ENCODE assay signal across 8 cellular contexts in genomic region chr5:175951339-175951969, GRCh38. TPM values are rescaled to one million over a fixed set of nuclear protein-coding genes. Genes with fewer than 3 reads are reported as not detected.
A peak's percentile ranks its signal among the peaks of the same experiment; 100 is the strongest.
DNase-seq lines count a peak whose midpoint lies in the region; ATAC-seq and TF ChIP-seq lines count a peak whose summit lies in the region.
"Not testable (repeated sequence)": the region's sequence is repeated elsewhere in the genome, so short reads cannot be mapped to it uniquely, and the experiment has no call there.

No MANE protein-coding gene starts in this region.

- H4K20me1 ChIP-seq in IMR-90 (ENCODE audit: insufficient read depth, low read length), result not testable (repeated sequence)

- dilution Hi-C loops in IMR-90 (cut with HindIII; ENCODE audit: low sequenced_read_pairs, unreplicated experiment), result not testable (repeated sequence)

- ATAC-seq in GM18868 (IDR thresholded peaks at IDR 0.05; ENCODE audit: unreplicated experiment) (peak; percentile 74), GM21619 (IDR thresholded peaks at IDR 0.05; ENCODE audit: unreplicated experiment) (peak; percentile 73), HG02943 (IDR thresholded peaks at IDR 0.05; ENCODE audit: low read depth, unreplicated experiment) (peak; percentile 61), IMR-90 (ENCODE audit: low read depth) (peak; percentile 95), foreskin keratinocyte (peak; percentile 87), mucosa of descending colon (peak; percentile 91)
- peak; percentile 89 to 90 for ATAC-seq in activated T-cell treated with anti-CD3 and anti-CD28 coated beads, Interleukin-2, amount 50 U/mL, for 4 hours

- H2AK9ac ChIP-seq in IMR-90 (replicated peaks; ENCODE audit: low read depth, low read length, poor library complexity), result not testable (repeated sequence)

- WGBS in IMR-90 (ENCODE audit: extremely low coverage in 2 of 2, insufficient read length in 1 of 2), 2 experiments, result no CpG with 5 or more reads among the region's 12 CpGs

- H3K27me3 ChIP-seq in IMR-90 (ENCODE audit: control insufficient read depth, insufficient read depth, low read length); foreskin keratinocyte: not testable (repeated sequence)

- H2BK120ac ChIP-seq in IMR-90 (ENCODE audit: low read depth, low read length), result not testable (repeated sequence)

- TF ChIP-seq POLR2A in IMR-90 (IDR thresholded peaks at IDR 0.05; ENCODE audit: low read depth, low read length), result not testable (repeated sequence)

- not testable (repeated sequence) for H2BK15ac ChIP-seq in IMR-90 (ENCODE audit: low read depth, low read length)

- not testable (repeated sequence) for H2AFZ ChIP-seq in IMR-90 (replicated peaks; ENCODE audit: low read length, poor library complexity)

- in situ Hi-C loops in IMR-90 (cut with MboI; ENCODE audit: low sequenced_read_pairs), result not testable (repeated sequence)

- not testable (repeated sequence) for H3K36me3 Mint-ChIP-seq in activated T-cell treated with anti-CD3 and anti-CD28 coated beads, Interleukin-2, amount 50 U/mL, for 4 hours (ENCODE audit: insufficient read depth); type B pancreatic cell

- not testable (repeated sequence) for H2AK5ac ChIP-seq in IMR-90 (ENCODE audit: low read depth, low read length)

- not testable (repeated sequence) for H4K8ac ChIP-seq in IMR-90 (ENCODE audit: low read depth in 2 of 2, low read length in 2 of 2)

- BruUV-seq in IMR-90 (replicated peaks; lab: Mats Ljungman, UMichigan), result not testable (repeated sequence)

- H3K4me2 ChIP-seq in IMR-90 (ENCODE audit: low read depth, low read length), result not testable (repeated sequence)

- not testable (repeated sequence) for H3K9ac ChIP-seq in IMR-90 (ENCODE audit: low read depth, low read length)

- intact Hi-C loops in IMR-90 (cut with micrococcal nuclease); mucosa of descending colon (cut with DNase I, micrococcal nuclease): not testable (repeated sequence)

- not testable (repeated sequence) for H3K14ac ChIP-seq in IMR-90 (replicated peaks; ENCODE audit: low read depth, low read length)

- not testable (repeated sequence) for H3K4me3 Mint-ChIP-seq in activated T-cell treated with anti-CD3 and anti-CD28 coated beads, Interleukin-2, amount 50 U/mL, for 4 hours; type B pancreatic cell

- not testable (repeated sequence) for H3K4me3 ChIP-seq in IMR-90 (ENCODE audit: insufficient read depth, low read depth, low read length); mucosa of descending colon

- H3K9me3 ChIP-seq in IMR-90 (ENCODE audit: control insufficient read depth, insufficient read depth, low read length); mucosa of descending colon: not testable (repeated sequence)

- not testable (repeated sequence) for H4K91ac ChIP-seq in IMR-90 (ENCODE audit: insufficient read depth, low read depth, low read length)

- not testable (repeated sequence) for DNase-seq in IMR-90; activated T-cell treated with anti-CD3 and anti-CD28 coated beads, Interleukin-2, amount 50 U/mL, for 4 hours; foreskin keratinocyte; mucosa of descending colon; type B pancreatic cell (ENCODE audit: extremely low spot score, unreplicated experiment)

- not testable (repeated sequence) for H3K9me3 Mint-ChIP-seq in activated T-cell treated with anti-CD3 and anti-CD28 coated beads, Interleukin-2, amount 50 U/mL, for 4 hours; type B pancreatic cell

- not testable (repeated sequence) for H3K4me1 ChIP-seq in IMR-90 (ENCODE audit: control insufficient read depth, insufficient read depth, low read length); foreskin keratinocyte; mucosa of descending colon (ENCODE audit: low read depth)

- H3K27ac Mint-ChIP-seq in type B pancreatic cell, result not testable (repeated sequence)

- H3K4ac ChIP-seq in IMR-90 (ENCODE audit: low read depth, low read length), result not testable (repeated sequence)

- TF ChIP-seq CTCF in IMR-90 (conservative IDR thresholded peaks at IDR 0.05; ENCODE audit: low read depth, low read length); foreskin keratinocyte (conservative IDR thresholded peaks at IDR 0.05); mucosa of descending colon (IDR thresholded peaks at IDR 0.05): not testable (repeated sequence)
- peak; percentile 42 for TF ChIP-seq CTCF in type B pancreatic cell (conservative IDR thresholded peaks at IDR 0.05)

- H3K18ac ChIP-seq in IMR-90 (ENCODE audit: low read depth, low read length), result not testable (repeated sequence)

- not testable (repeated sequence) for H3K4me1 Mint-ChIP-seq in activated T-cell treated with anti-CD3 and anti-CD28 coated beads, Interleukin-2, amount 50 U/mL, for 4 hours (ENCODE audit: low read depth); type B pancreatic cell (ENCODE audit: unreplicated experiment)

- not testable (repeated sequence) for H4K5ac ChIP-seq in IMR-90 (ENCODE audit: low read depth, low read length)

- not testable (repeated sequence) for H2BK20ac ChIP-seq in IMR-90 (ENCODE audit: low read depth, low read length)

- not testable (repeated sequence) for H3K79me1 ChIP-seq in IMR-90 (ENCODE audit: low read depth in 1 of 2, low read length in 2 of 2)

- not testable (repeated sequence) for H2BK5ac ChIP-seq in IMR-90 (ENCODE audit: low read depth, low read length, poor library complexity, severe bottlenecking)

- H3K27ac ChIP-seq in IMR-90 (ENCODE audit: insufficient read depth, low read length); foreskin keratinocyte: not testable (repeated sequence)

- H3K56ac ChIP-seq in IMR-90 (ENCODE audit: extremely low read depth, insufficient read depth, low read length), result not testable (repeated sequence)

- H3K27me3 Mint-ChIP-seq in activated T-cell treated with anti-CD3 and anti-CD28 coated beads, Interleukin-2, amount 50 U/mL, for 4 hours (ENCODE audit: low read depth); type B pancreatic cell: not testable (repeated sequence)

- TF ChIP-seq RAD21 in IMR-90 (IDR thresholded peaks at IDR 0.05; ENCODE audit: low read length), result not testable (repeated sequence)

- not testable (repeated sequence) for H3K23ac ChIP-seq in IMR-90 (ENCODE audit: low read depth, low read length)

- H3K9me1 ChIP-seq in IMR-90 (ENCODE audit: insufficient read depth, low read length), result not testable (repeated sequence)

- CTCF ChIA-PET in IMR-90 (lab: Yijun Ruan, JAX), result not testable (repeated sequence)

- not testable (repeated sequence) for H3K36me3 ChIP-seq in IMR-90 (ENCODE audit: control insufficient read depth, insufficient read depth, low read length); mucosa of descending colon (ENCODE audit: low read depth)

- POLR2A ChIA-PET in IMR-90 (lab: Charles Lee; ENCODE audit: unreplicated experiment), result not testable (repeated sequence)

RNA-seq across cellular contexts. Expression of gene THOC3, which starts 16.7 kb away (rescaled TPM):
- 64.7 and 114 TPM in 2 replicates for total RNA-seq in IMR-90 (2012; rRNA removed)
- polyA plus RNA-seq in IMR-90 (2012; rRNA removed), result 65.0 and 87.9 TPM in 2 replicates
- 36.1 and 51.5 TPM in 2 replicates for polyA plus RNA-seq in IMR-90 (2012; cell fraction: cytosol; rRNA removed)
- polyA plus RNA-seq in IMR-90 (2012; cell fraction: nucleus; rRNA removed; ENCODE audit: low replicate concordance), result 11.2 and 23.1 TPM in 2 replicates
- total RNA-seq in activated T-cell treated with anti-CD3 and anti-CD28 coated beads, Interleukin-2, amount 50 U/mL, for 4 hours, result 100 to 1,000 TPM in 1 of 3 donors, 10 to 100 TPM in 2; 83.5 to 146 (median 91.3) TPM
- 106 and 154 TPM in 2 replicates for total RNA-seq in foreskin keratinocyte
- 94.9 and 147 TPM in 2 replicates for polyA plus RNA-seq in foreskin keratinocyte
- 10 to 100 TPM; 29.4 to 34.1 (median 30.7) TPM for total RNA-seq in mucosa of descending colon
- total RNA-seq in type B pancreatic cell (ENCODE audit: low replicate concordance), result 77.0 and 80.6 TPM in 2 replicates
